ENCODE assay signal across 2 cellular contexts in genomic region chr16:57297856-57298255, GRCh38.
TF ChIP-seq lines count a peak whose summit lies in the region.

No MANE protein-coding gene starts in this region.

TF ChIP-seq in HepG2, 621 proteins besides CTCF, POLR2A, EP300 and RAD21 (continues in another document):
- 0 out of 2 replicates have a peak, but pooled peaks have one; percentile 40 for TF ChIP-seq SNAI1 (CRISPR knock-in tag; IDR thresholded peaks at IDR 0.05; ENCODE audit: borderline replicate concordance)
- no peak for TF ChIP-seq ZNF263 (CRISPR knock-in tag; IDR thresholded peaks at IDR 0.05)
- TF ChIP-seq ZNF317 (CRISPR knock-in tag; IDR thresholded peaks at IDR 0.05) = 0 out of 2 replicates have a peak, but pooled peaks have one; percentile 25
- TF ChIP-seq, protein P1, sequence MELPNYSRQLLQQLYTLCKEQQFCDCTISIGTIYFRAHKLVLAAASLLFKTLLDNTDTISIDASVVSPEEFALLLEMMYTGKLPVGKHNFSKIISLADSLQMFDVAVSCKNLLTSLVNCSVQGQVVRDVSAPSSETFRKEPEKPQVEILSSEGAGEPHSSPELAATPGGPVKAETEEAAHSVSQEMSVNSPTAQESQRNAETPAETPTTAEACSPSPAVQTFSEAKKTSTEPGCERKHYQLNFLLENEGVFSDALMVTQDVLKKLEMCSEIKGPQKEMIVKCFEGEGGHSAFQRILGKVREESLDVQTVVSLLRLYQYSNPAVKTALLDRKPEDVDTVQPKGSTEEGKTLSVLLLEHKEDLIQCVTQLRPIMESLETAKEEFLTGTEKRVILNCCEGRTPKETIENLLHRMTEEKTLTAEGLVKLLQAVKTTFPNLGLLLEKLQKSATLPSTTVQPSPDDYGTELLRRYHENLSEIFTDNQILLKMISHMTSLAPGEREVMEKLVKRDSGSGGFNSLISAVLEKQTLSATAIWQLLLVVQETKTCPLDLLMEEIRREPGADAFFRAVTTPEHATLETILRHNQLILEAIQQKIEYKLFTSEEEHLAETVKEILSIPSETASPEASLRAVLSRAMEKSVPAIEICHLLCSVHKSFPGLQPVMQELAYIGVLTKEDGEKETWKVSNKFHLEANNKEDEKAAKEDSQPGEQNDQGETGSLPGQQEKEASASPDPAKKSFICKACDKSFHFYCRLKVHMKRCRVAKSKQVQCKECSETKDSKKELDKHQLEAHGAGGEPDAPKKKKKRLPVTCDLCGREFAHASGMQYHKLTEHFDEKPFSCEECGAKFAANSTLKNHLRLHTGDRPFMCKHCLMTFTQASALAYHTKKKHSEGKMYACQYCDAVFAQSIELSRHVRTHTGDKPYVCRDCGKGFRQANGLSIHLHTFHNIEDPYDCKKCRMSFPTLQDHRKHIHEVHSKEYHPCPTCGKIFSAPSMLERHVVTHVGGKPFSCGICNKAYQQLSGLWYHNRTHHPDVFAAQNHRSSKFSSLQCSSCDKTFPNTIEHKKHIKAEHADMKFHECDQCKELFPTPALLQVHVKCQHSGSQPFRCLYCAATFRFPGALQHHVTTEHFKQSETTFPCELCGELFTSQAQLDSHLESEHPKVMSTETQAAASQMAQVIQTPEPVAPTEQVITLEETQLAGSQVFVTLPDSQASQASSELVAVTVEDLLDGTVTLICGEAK (IDR thresholded peaks at IDR 0.05) = no peak
- TF ChIP-seq, protein P1 (CRISPR knock-in tag; IDR thresholded peaks at IDR 0.05) = no peak
- peak; percentile 49 for TF ChIP-seq TEAD3 (CRISPR knock-in tag; optimal IDR thresholded peaks at IDR 0.05; ENCODE audit: borderline replicate concordance)
- TF ChIP-seq SALL1 (CRISPR knock-in tag; IDR thresholded peaks at IDR 0.05) = peak; percentile 30; the same call in 1 of the 2 replicates
- TF ChIP-seq, protein P2, sequence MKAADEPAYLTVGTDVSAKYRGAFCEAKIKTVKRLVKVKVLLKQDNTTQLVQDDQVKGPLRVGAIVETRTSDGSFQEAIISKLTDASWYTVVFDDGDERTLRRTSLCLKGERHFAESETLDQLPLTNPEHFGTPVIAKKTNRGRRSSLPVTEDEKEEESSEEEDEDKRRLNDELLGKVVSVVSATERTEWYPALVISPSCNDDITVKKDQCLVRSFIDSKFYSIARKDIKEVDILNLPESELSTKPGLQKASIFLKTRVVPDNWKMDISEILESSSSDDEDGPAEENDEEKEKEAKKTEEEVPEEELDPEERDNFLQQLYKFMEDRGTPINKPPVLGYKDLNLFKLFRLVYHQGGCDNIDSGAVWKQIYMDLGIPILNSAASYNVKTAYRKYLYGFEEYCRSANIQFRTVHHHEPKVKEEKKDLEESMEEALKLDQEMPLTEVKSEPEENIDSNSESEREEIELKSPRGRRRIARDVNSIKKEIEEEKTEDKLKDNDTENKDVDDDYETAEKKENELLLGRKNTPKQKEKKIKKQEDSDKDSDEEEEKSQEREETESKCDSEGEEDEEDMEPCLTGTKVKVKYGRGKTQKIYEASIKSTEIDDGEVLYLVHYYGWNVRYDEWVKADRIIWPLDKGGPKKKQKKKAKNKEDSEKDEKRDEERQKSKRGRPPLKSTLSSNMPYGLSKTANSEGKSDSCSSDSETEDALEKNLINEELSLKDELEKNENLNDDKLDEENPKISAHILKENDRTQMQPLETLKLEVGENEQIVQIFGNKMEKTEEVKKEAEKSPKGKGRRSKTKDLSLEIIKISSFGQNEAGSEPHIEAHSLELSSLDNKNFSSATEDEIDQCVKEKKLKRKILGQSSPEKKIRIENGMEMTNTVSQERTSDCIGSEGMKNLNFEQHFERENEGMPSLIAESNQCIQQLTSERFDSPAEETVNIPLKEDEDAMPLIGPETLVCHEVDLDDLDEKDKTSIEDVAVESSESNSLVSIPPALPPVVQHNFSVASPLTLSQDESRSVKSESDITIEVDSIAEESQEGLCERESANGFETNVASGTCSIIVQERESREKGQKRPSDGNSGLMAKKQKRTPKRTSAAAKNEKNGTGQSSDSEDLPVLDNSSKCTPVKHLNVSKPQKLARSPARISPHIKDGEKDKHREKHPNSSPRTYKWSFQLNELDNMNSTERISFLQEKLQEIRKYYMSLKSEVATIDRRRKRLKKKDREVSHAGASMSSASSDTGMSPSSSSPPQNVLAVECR (CRISPR knock-in tag; IDR thresholded peaks at IDR 0.05; ENCODE audit: borderline replicate concordance) = peak; percentile 23; the same call in 1 of the 2 replicates
- peak; percentile 66; the same call in 1 of the 2 replicates for TF ChIP-seq RCOR2 (CRISPR knock-in tag; IDR thresholded peaks at IDR 0.05)
- 0 out of 2 replicates have a peak, but pooled peaks have one; percentile 16 for TF ChIP-seq KDM3A (CRISPR knock-in tag; IDR thresholded peaks at IDR 0.05; ENCODE audit: low read depth)
- no peak for TF ChIP-seq SOX6 (IDR thresholded peaks at IDR 0.05)
- 0 out of 2 replicates have a peak, but pooled peaks have one; percentile 13 for TF ChIP-seq SOX6 (CRISPR knock-in tag; IDR thresholded peaks at IDR 0.05)
- 0 out of 2 replicates have a peak, but pooled peaks have one; percentile 40 for TF ChIP-seq ZKSCAN5 (CRISPR knock-in tag; IDR thresholded peaks at IDR 0.05)
- 0 out of 2 replicates have a peak, but pooled peaks have one; percentile 43 for TF ChIP-seq ZNF776 (CRISPR knock-in tag; IDR thresholded peaks at IDR 0.05)

TF ChIP-seq in H1, 55 proteins besides CTCF, POLR2A, EP300 and RAD21:
- no peak for TF ChIP-seq FOSL1 (IDR thresholded peaks at IDR 0.05; ENCODE audit: insufficient read depth, low read depth, low read length)
- peak; percentile 26; the same call in 1 of the 2 replicates for TF ChIP-seq POLR2AphosphoS5 (IDR thresholded peaks at IDR 0.05; ENCODE audit: low read depth, low read length)
- peak; percentile 37; the same call in 1 of the 2 replicates for TF ChIP-seq CREB1 (IDR thresholded peaks at IDR 0.05)
